Comparison of ENCODE assay signal across 25 cellular contexts in the genomic region with DNA sequence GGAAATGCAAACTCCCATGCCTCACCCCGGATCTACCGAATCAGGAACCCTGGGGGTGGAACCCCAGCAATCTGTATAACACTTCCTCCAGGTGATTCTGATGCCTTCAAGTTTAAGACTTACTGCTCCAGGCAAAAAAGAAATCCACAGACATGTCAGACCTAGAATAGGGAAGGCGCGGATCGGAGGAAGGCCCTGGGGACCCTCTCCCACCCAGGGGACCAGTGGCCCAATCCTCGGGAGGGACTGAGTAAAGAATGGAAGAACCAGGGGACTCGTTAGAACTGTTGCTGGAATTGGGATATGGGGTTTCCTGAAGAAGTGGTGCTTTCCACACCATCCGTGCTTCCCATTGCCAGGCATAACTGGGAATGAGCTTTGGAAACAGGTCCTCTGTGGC.
A peak's percentile ranks its signal among the peaks of the same experiment; 100 is the strongest.
DNase-seq lines count a peak whose midpoint lies in the region; ATAC-seq and TF ChIP-seq lines count a peak whose summit lies in the region.
"Had no signal": no experiment of that assay in that cellular context is flagged by ENCODE, and none has a peak within 500 bp of the region (broad histone marks: within the 10 kb centered on the region; RNA-seq: fewer than 3 reads in every experiment).

No MANE protein-coding gene starts in this region.

- BruUV-seq in Caco-2 (replicated peaks; lab: Mats Ljungman, UMichigan) = no TSS peak

- H3K9me3 Mint-ChIP-seq in Caco-2 (ENCODE audit: unreplicated experiment) (no peaks in the 10 kb centered on the region), progenitor cell of endocrine pancreas (ENCODE audit: low read depth) (no peaks in the 10 kb centered on the region)
- H3K9me3 Mint-ChIP-seq in stimulated activated effector memory CD8-positive, alpha-beta T cell treated with anti-CD3 and anti-CD28 coated beads, Interleukin-12 subunit alpha, Interleukin-12 subunit beta, amount 100 ng/mL, for 72 hours = no peaks in the 10 kb centered on the region
- H3K9me3 Mint-ChIP-seq: activated B cell treated with CpG ODN at 0.5 μM for 24 hours; activated naive CD8-positive, alpha-beta T cell treated with anti-CD3 and anti-CD28 coated beads, Interleukin-2, amount 50 U/mL, for 24 hours; neural crest cell had no signal

- peaks cover 45% of the 10 kb centered on the region for H3K36me3 Mint-ChIP-seq in Caco-2 (ENCODE audit: insufficient read depth, unreplicated experiment)
- H3K36me3 Mint-ChIP-seq in progenitor cell of endocrine pancreas (ENCODE audit: insufficient read depth) = peaks cover 2% of the 10 kb centered on the region
- H3K36me3 Mint-ChIP-seq in stimulated activated effector memory CD8-positive, alpha-beta T cell treated with anti-CD3 and anti-CD28 coated beads, Interleukin-12 subunit alpha, Interleukin-12 subunit beta, amount 100 ng/mL, for 72 hours = peaks cover 7% of the 10 kb centered on the region

- TF ChIP-seq CTCF in Caco-2 (IDR thresholded peaks at IDR 0.05; ENCODE audit: insufficient read depth in 1 of 2, low read depth in 1 of 2, low read length in 1 of 2, severe bottlenecking in 1 of 2, unreplicated experiment in 1 of 2) = no peak
- TF ChIP-seq CTCF in RWPE2 (IDR thresholded peaks at IDR 0.05; ENCODE audit: poor library complexity, severe bottlenecking) = peak; percentile 7
- TF ChIP-seq CTCF in fibroblast of lung (conservative IDR thresholded peaks at IDR 0.05 in 1 of 2, IDR thresholded peaks at IDR 0.05 in 1 of 2; ENCODE audit: low read depth in 1 of 2, low read length in 2 of 2) = no peak
- TF ChIP-seq CTCF in progenitor cell of endocrine pancreas (IDR thresholded peaks at IDR 0.05; ENCODE audit: unreplicated experiment) = no peak
- no peak for TF ChIP-seq CTCF in tibial artery (IDR thresholded peaks at IDR 0.05)

- H3K9ac ChIP-seq in fibroblast of lung (ENCODE audit: insufficient read depth, low read length) = no peak overlapping the region
- H3K9ac ChIP-seq: BLaER1 had no signal

- H3K4me3 ChIP-seq in Caco-2 (ENCODE audit: low read depth, low read length) (no peak overlapping the region), RWPE2 (ENCODE audit: severe bottlenecking) (no peak overlapping the region), fibroblast of lung (replicated peaks in 1 of 4; ENCODE audit: control extremely low read depth in 1 of 4, insufficient read depth in 1 of 4, low read depth in 3 of 4, low read length in 4 of 4) (no peak overlapping the region), tibial artery (no peak overlapping the region)
- H3K4me3 ChIP-seq: BLaER1, heart left ventricle, K562, left lung had no signal

- peaks cover 91% of the 10 kb centered on the region for H3K4me1 ChIP-seq in Caco-2
- H3K4me1 ChIP-seq in RWPE2 (ENCODE audit: insufficient read depth, poor library complexity, severe bottlenecking) = peaks cover 75% of the 10 kb centered on the region
- peaks cover 36% of the 10 kb centered on the region for H3K4me1 ChIP-seq in fibroblast of lung (ENCODE audit: control insufficient read depth, extremely low read depth, insufficient read depth, low read length)
- peaks cover 4 to 67% (median 32%) of the 10 kb centered on the region in 4 donors for H3K4me1 ChIP-seq in tibial artery

- no peak overlapping the region for H3K4me2 ChIP-seq in fibroblast of lung (ENCODE audit: extremely low read depth, insufficient read depth, low read length)
- H3K4me2 ChIP-seq: BLaER1 had no signal

- no peak overlapping the region for H2AFZ ChIP-seq in fibroblast of lung (ENCODE audit: low read length)

- H3K27ac Mint-ChIP-seq in Caco-2 (ENCODE audit: unreplicated experiment) = peak overlapping the region; percentile 90
- H3K27ac Mint-ChIP-seq in progenitor cell of endocrine pancreas = peak overlapping the region; percentile 62
- H3K27ac Mint-ChIP-seq in stimulated activated effector memory CD8-positive, alpha-beta T cell treated with anti-CD3 and anti-CD28 coated beads, Interleukin-12 subunit alpha, Interleukin-12 subunit beta, amount 100 ng/mL, for 72 hours = no peak overlapping the region
- H3K27ac Mint-ChIP-seq: activated B cell treated with CpG ODN at 0.5 μM for 24 hours; activated naive CD8-positive, alpha-beta T cell treated with anti-CD3 and anti-CD28 coated beads, Interleukin-2, amount 50 U/mL, for 24 hours had no signal

- intact Hi-C loops in Caco-2 (cut with micrococcal nuclease; ENCODE audit: unreplicated experiment) = loop anchor here (2.0 kb wide), 2 partner anchors 25 to 57 kb away; no protein-coding TSS in a partner anchor
- intact Hi-C loops in tibial artery (cut with DNase I; ENCODE audit: low total_unique reads) = no loop called here

- H3K27ac ChIP-seq in RWPE2 (ENCODE audit: poor library complexity, severe bottlenecking) (peak overlapping the region; percentile 93), fibroblast of lung (ENCODE audit: insufficient read depth, low read length) (peak overlapping the region; percentile 60), tibial artery (no peak overlapping the region)
- H3K27ac ChIP-seq: BLaER1 had no signal

- H3K9me3 ChIP-seq in Caco-2 (no peaks in the 10 kb centered on the region), RWPE2 (ENCODE audit: severe bottlenecking) (no peaks in the 10 kb centered on the region), fibroblast of lung (ENCODE audit: control insufficient read depth, insufficient read depth, low read depth, low read length) (no peaks in the 10 kb centered on the region), tibial artery (no peaks in the 10 kb centered on the region)
- H3K9me3 ChIP-seq: BLaER1, heart left ventricle, left lung had no signal

- peaks cover 46% of the 10 kb centered on the region for H3K4me1 Mint-ChIP-seq in Caco-2 (ENCODE audit: low read depth, unreplicated experiment)
- H3K4me1 Mint-ChIP-seq in progenitor cell of endocrine pancreas (ENCODE audit: low read depth) = peaks cover 79% of the 10 kb centered on the region
- peaks cover 53% of the 10 kb centered on the region for H3K4me1 Mint-ChIP-seq in stimulated activated effector memory CD8-positive, alpha-beta T cell treated with anti-CD3 and anti-CD28 coated beads, Interleukin-12 subunit alpha, Interleukin-12 subunit beta, amount 100 ng/mL, for 72 hours
- H3K4me1 Mint-ChIP-seq: activated B cell treated with CpG ODN at 0.5 μM for 24 hours had no signal

- H3K36me3 ChIP-seq in Caco-2 (ENCODE audit: control insufficient read depth, insufficient read depth, low read length) = no peaks in the 10 kb centered on the region; the same call in 1 of the 2 replicates
- H3K36me3 ChIP-seq in RWPE2 (ENCODE audit: low read depth) = peaks cover 36% of the 10 kb centered on the region
- H3K36me3 ChIP-seq in fibroblast of lung (ENCODE audit: control insufficient read depth, insufficient read depth, low read length) = peaks cover 7% of the 10 kb centered on the region
- peaks cover 0 to 8% (median 0%) of the 10 kb centered on the region in 3 donors for H3K36me3 ChIP-seq in tibial artery
- H3K36me3 ChIP-seq: BLaER1 had no signal

- peaks cover 30% of the 10 kb centered on the region for H3K79me2 ChIP-seq in fibroblast of lung (ENCODE audit: control insufficient read depth, insufficient read depth, low read length)

- POLR2A ChIA-PET in Caco-2 (lab: Charles Lee) = no interaction called here

- H3K27me3 ChIP-seq in Caco-2 (replicated peaks; ENCODE audit: control insufficient read depth, insufficient read depth, low read length) = no peaks in the 10 kb centered on the region
- H3K27me3 ChIP-seq in RWPE2 (ENCODE audit: insufficient read depth, poor library complexity, severe bottlenecking) = no peaks in the 10 kb centered on the region
- no peaks in the 10 kb centered on the region for H3K27me3 ChIP-seq in fibroblast of lung (ENCODE audit: control insufficient read depth, insufficient read depth, low read length)
- no peaks in the 10 kb centered on the region for H3K27me3 ChIP-seq in tibial artery
- H3K27me3 ChIP-seq: BLaER1, heart left ventricle, left lung had no signal

- DNase-seq in Caco-2 = no peak
- no peak for DNase-seq in RWPE2 (ENCODE audit: low spot score)
- no peak for DNase-seq in fibroblast of lung (ENCODE audit: low read depth in 2 of 2)
- DNase-seq in progenitor cell of endocrine pancreas (ENCODE audit: low spot score, unreplicated experiment) = no peak
- DNase-seq in activated CD4-positive, alpha-beta T cell treated with anti-CD3 and anti-CD28 coated beads for 1 hour = no peak
- no peak for DNase-seq in tibial artery
- no peak for DNase-seq in stimulated activated effector memory CD8-positive, alpha-beta T cell treated with anti-CD3 and anti-CD28 coated beads, Interleukin-12 subunit alpha, Interleukin-12 subunit beta, amount 100 ng/mL, for 72 hours (ENCODE audit: low spot score in 2 of 2)
- no peak for DNase-seq in AG08395 (ENCODE audit: low spot score)
- DNase-seq: activated B cell treated with CpG ODN at 0.5 μM for 24 hours; activated CD4-positive, alpha-beta T cell treated with anti-CD3 and anti-CD28 coated beads, Interleukin-2, amount 50 U/mL, for 48 hours; activated effector memory CD4-positive, alpha-beta T cell treated with Interleukin-2 at 50 U/mL for 16 hours; activated naive CD8-positive, alpha-beta T cell treated with anti-CD3 and anti-CD28 coated beads, Interleukin-2, amount 50 U/mL, for 24 hours; COR-L47; left lung; MM.1S; NCI-H146; NCI-H524 treated with DMSO at 0.1 percent for 48 hours; stimulated activated CD4-positive, alpha-beta T cell treated with anti-CD3 and anti-CD28 coated beads, Interleukin-4, amount 100 ng/mL, for 1 hour; stimulated activated naive CD8-positive, alpha-beta T cell treated with anti-CD3 and anti-CD28 coated beads, Interleukin-15, Interleukin-2, amounts not matched to agents 100 U/mL and 50 U/mL, for 24 hours; T1000 had no signal

- H3K27me3 Mint-ChIP-seq in Caco-2 (ENCODE audit: insufficient read depth, unreplicated experiment) (no peaks in the 10 kb centered on the region), progenitor cell of endocrine pancreas (no peaks in the 10 kb centered on the region)
- H3K27me3 Mint-ChIP-seq: activated B cell treated with CpG ODN at 0.5 μM for 24 hours had no signal

- H3K4me3 Mint-ChIP-seq in Caco-2 (ENCODE audit: unreplicated experiment) (no peak overlapping the region), progenitor cell of endocrine pancreas (ENCODE audit: low read depth) (no peak overlapping the region)
- no peak overlapping the region for H3K4me3 Mint-ChIP-seq in stimulated activated effector memory CD8-positive, alpha-beta T cell treated with anti-CD3 and anti-CD28 coated beads, Interleukin-12 subunit alpha, Interleukin-12 subunit beta, amount 100 ng/mL, for 72 hours
- H3K4me3 Mint-ChIP-seq: activated B cell treated with CpG ODN at 0.5 μM for 24 hours; activated naive CD8-positive, alpha-beta T cell treated with anti-CD3 and anti-CD28 coated beads, Interleukin-2, amount 50 U/mL, for 24 hours; brain; neural crest cell had no signal

- CTCF ChIA-PET in Caco-2 (lab: Charles Lee) = interaction anchor here (2.5 kb wide), 1 partner anchor 54 kb away, joined by 10 read pairs; no protein-coding TSS in a partner anchor

- no peaks in the 10 kb centered on the region for H4K20me1 ChIP-seq in fibroblast of lung (ENCODE audit: control insufficient read depth, extremely low read depth, insufficient read depth, low read length)
- H4K20me1 ChIP-seq: BLaER1 had no signal

- ATAC-seq in RWPE2 (ENCODE audit: low read depth) = no peak
- no peak for ATAC-seq in stimulated activated effector memory CD8-positive, alpha-beta T cell treated with anti-CD3 and anti-CD28 coated beads, Interleukin-12 subunit alpha, Interleukin-12 subunit beta, amount 100 ng/mL, for 72 hours
- ATAC-seq: activated naive CD8-positive, alpha-beta T cell treated with anti-CD3 and anti-CD28 coated beads, Interleukin-2, amount 50 U/mL, for 24 hours; left lung; stimulated activated naive CD8-positive, alpha-beta T cell treated with anti-CD3 and anti-CD28 coated beads, Interleukin-15, Interleukin-2, amounts not matched to agents 100 U/mL and 50 U/mL, for 24 hours had no signal

Comparison
In these comparisons a context has a peak if more than half of its experiments do, and no peak if none do; other contexts are left out.
1. H3K27ac ChIP-seq: peak in RWPE2 (single experiment) and fibroblast of lung (single experiment); none in tibial artery (0 of 2).